10 cellular contexts compared by ENCODE assay signal in genomic region chr5:68225188-68225910, GRCh38. TPM values are rescaled to one million over a fixed set of nuclear protein-coding genes. Genes with fewer than 3 reads are reported as not detected.
DNase-seq lines count a peak whose midpoint lies in the region; ATAC-seq and TF ChIP-seq lines count a peak whose summit lies in the region.
"Had no signal": no experiment of that assay in that cellular context is flagged by ENCODE, and none has a peak within 500 bp of the region (broad histone marks: within the 10 kb centered on the region; RNA-seq: fewer than 3 reads in every experiment).

No MANE protein-coding gene starts in this region.

- DNase-seq in AG20443 (ENCODE audit: low spot score): peak; percentile 76
- DNase-seq in MV-4-11 (lab: John Stamatoyannopoulos, UW): peak; percentile 69
- peak; percentile 28 for DNase-seq in epidermal melanocyte (ENCODE audit: insufficient read length, low spot score)
- DNase-seq in natural killer cell: no peak
- DNase-seq in globus pallidus (ENCODE audit: low spot score): no peak
- no peak for DNase-seq in activated effector memory CD4-positive, alpha-beta T cell treated with Interleukin-2 at 50 U/mL for 16 hours
- DNase-seq in activated CD4-positive, alpha-beta memory T cell treated with anti-CD3 and anti-CD28 coated beads for 36 hours: no peak

- H3K9me3 Mint-ChIP-seq in natural killer cell: no peaks in the 10 kb centered on the region
- peaks cover 2% of the 10 kb centered on the region for H3K9me3 Mint-ChIP-seq in activated CD4-positive, alpha-beta memory T cell treated with anti-CD3 and anti-CD28 coated beads for 36 hours
- H3K9me3 Mint-ChIP-seq: neural crest cell had no signal

- no peak for TF ChIP-seq CTCF in natural killer cell (IDR thresholded peaks at IDR 0.05)

- H3K4me1 Mint-ChIP-seq in natural killer cell: peaks cover 91% of the 10 kb centered on the region in 2 donors
- peaks cover 83% of the 10 kb centered on the region for H3K4me1 Mint-ChIP-seq in activated CD4-positive, alpha-beta memory T cell treated with anti-CD3 and anti-CD28 coated beads for 36 hours (ENCODE audit: low read depth)

- CTCF ChIA-PET in activated CD4-positive, alpha-beta memory T cell treated with anti-CD3 and anti-CD28 coated beads for 36 hours (lab: Charles Lee): no interaction called here

- no peaks in the 10 kb centered on the region for H3K27me3 Mint-ChIP-seq in natural killer cell (ENCODE audit: low read depth in 2 of 2)
- no peaks in the 10 kb centered on the region for H3K27me3 Mint-ChIP-seq in activated CD4-positive, alpha-beta memory T cell treated with anti-CD3 and anti-CD28 coated beads for 36 hours

- ATAC-seq in natural killer cell (no peak), HG02642 (IDR thresholded peaks at IDR 0.05; ENCODE audit: poor library complexity, unreplicated experiment) (no peak)

- peaks cover 6% of the 10 kb centered on the region for H3K36me3 Mint-ChIP-seq in natural killer cell
- peaks cover 24% of the 10 kb centered on the region for H3K36me3 Mint-ChIP-seq in activated CD4-positive, alpha-beta memory T cell treated with anti-CD3 and anti-CD28 coated beads for 36 hours

- POLR2A ChIA-PET in activated CD4-positive, alpha-beta memory T cell treated with anti-CD3 and anti-CD28 coated beads for 36 hours (lab: Charles Lee): no interaction called here

- H3K4me3 Mint-ChIP-seq in natural killer cell: peak overlapping the region; percentile 76
- no peak overlapping the region for H3K4me3 Mint-ChIP-seq in activated CD4-positive, alpha-beta memory T cell treated with anti-CD3 and anti-CD28 coated beads for 36 hours
- H3K4me3 Mint-ChIP-seq: neural crest cell; T-helper 2 cell treated with Interferon-gamma antibody and Interleukin-4, amounts not matched to agents 5 μg/mL and 100 μg/mL, for 36 hours had no signal

- intact Hi-C loops in natural killer cell (cut with micrococcal nuclease): no loop called here
- intact Hi-C loops in activated CD4-positive, alpha-beta memory T cell treated with anti-CD3 and anti-CD28 coated beads for 36 hours (cut with micrococcal nuclease): no loop called here

- peak overlapping the region; percentile 88 to 91 for H3K27ac Mint-ChIP-seq in natural killer cell
- H3K27ac Mint-ChIP-seq in activated CD4-positive, alpha-beta memory T cell treated with anti-CD3 and anti-CD28 coated beads for 36 hours: no peak overlapping the region
- H3K27ac Mint-ChIP-seq: T-helper 2 cell treated with Interferon-gamma antibody and Interleukin-4, amounts not matched to agents 5 μg/mL and 100 μg/mL, for 36 hours had no signal

RNA-seq across cellular contexts. Expression of gene PIK3R1, which starts 9.8 kb away (rescaled TPM):
- 100 to 1,000 TPM; 307 to 365 (median 313) TPM for total RNA-seq in natural killer cell
- total RNA-seq in activated CD4-positive, alpha-beta memory T cell treated with anti-CD3 and anti-CD28 coated beads for 36 hours: 10 to 100 TPM; 35.3 to 40.9 TPM

Comparison
In these comparisons a context has a peak if more than half of its experiments do, and no peak if none do; other contexts are left out.
1. DNase-seq: peak in AG20443 (single experiment), MV-4-11 (single experiment) and epidermal melanocyte (single experiment); none in natural killer cell (single experiment), globus pallidus (single experiment), activated effector memory CD4-positive, alpha-beta T cell treated with Interleukin-2 at 50 U/mL for 16 hours (single experiment) and activated CD4-positive, alpha-beta memory T cell treated with anti-CD3 and anti-CD28 coated beads for 36 hours (single experiment).
2. RNA of gene PIK3R1, which starts 9.8 kb away (total RNA-seq): 307 to 365 TPM in natural killer cell; 35.3 to 40.9 TPM in activated CD4-positive, alpha-beta memory T cell treated with anti-CD3 and anti-CD28 coated beads for 36 hours; every median in the first group is over 4 times any median in the second.